Comparison of ENCODE assay signal across 8 cellular contexts in the genomic region with DNA sequence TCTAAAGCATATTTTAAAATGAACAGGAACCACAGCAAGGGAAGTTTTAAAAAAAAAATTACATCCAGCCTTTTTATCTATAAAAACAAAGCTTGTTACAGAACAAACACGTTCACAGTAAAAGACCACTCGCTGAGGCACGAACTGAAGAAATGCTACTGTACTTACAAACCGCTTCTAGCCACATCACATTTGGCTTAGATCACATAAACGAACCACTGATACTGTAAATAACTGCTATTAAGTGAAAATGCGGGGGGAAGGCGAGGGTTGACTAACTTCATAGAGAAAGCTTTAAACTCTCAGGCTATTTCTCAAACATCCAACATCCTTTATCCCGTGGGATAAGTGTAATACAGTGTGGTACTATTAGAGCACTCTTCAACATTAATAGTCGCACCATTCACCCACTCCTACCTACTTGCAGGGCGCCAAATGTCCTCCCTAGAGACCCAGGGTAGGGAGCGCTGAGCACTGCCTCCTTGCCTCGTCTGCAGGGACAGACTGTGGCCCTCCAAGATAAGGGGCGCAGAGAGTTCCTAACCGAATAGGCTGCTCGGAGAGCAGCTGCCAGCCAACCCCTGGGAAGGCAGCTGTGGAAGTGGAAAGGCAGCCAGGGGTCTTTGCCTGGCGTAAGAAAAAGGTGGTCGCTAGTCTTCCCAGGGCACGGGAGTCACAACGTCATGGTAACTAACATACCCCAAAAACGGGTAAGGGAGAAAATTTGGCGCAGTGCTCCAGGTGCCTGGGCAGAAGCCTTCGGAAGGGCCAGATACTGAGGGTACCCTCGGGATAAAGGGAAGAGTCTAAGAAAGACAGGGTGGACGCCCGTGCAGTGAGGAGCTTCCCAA. TPM values are rescaled to one million over a fixed set of nuclear protein-coding genes. Genes with fewer than 3 reads are reported as not detected.
DNase-seq lines count a peak whose midpoint lies in the region; ATAC-seq, FAIRE-seq and TF ChIP-seq lines count a peak whose summit lies in the region.

No MANE protein-coding gene starts in this region.

- H3K27me3 ChIP-seq in BLaER1 treated with 17β-estradiol and CSF1 and Interleukin-3, amounts not matched to agents 10 nM and 100 nM: peaks cover 0 to 24% (median 20%) of the 10 kb centered on the region in 11 experiments; a peak in 18 of 22 replicates
- H3K27me3 ChIP-seq in mammary epithelial cell (ENCODE audit: insufficient read depth, low read length): no peaks in the 10 kb centered on the region
- H3K27me3 ChIP-seq in kidney epithelial cell (ENCODE audit: control insufficient read depth, insufficient read depth, low read length): no peaks in the 10 kb centered on the region

- no peaks in the 10 kb centered on the region for H3K79me2 ChIP-seq in mammary epithelial cell (ENCODE audit: insufficient read depth, low read length)

- DNase-seq in GM19239 (ENCODE audit: insufficient read length, low spot score) (no peak), SK-N-MC (ENCODE audit: low read depth, low spot score) (no peak), mammary epithelial cell (peak; percentile 23), kidney epithelial cell (ENCODE audit: low read depth) (no peak), NCI-H226 (no peak)
- peak; percentile 39 for DNase-seq in stimulated activated CD4-positive, alpha-beta T cell treated with anti-CD3 and anti-CD28 coated beads, Interleukin-4, amount 100 ng/mL, for 24 hours

- dilution Hi-C loops in mammary epithelial cell (cut with HindIII; ENCODE audit: low sequenced_read_pairs): no loop called here

- H3K27ac ChIP-seq in BLaER1 treated with 17β-estradiol and CSF1 and Interleukin-3, amounts not matched to agents 10 nM and 100 nM: peak overlapping the region; percentile 37 to 72 (median 60); a peak in 19 of 22 replicates
- H3K27ac ChIP-seq in SK-N-MC: no peak overlapping the region
- H3K27ac ChIP-seq in mammary epithelial cell (ENCODE audit: insufficient read depth, low read depth, low read length): peak overlapping the region; percentile 36

- peak overlapping the region; percentile 68 to 85 (median 80) for H3K9ac ChIP-seq in BLaER1 treated with 17β-estradiol and CSF1 and Interleukin-3, amounts not matched to agents 10 nM and 100 nM
- peak overlapping the region; percentile 46 for H3K9ac ChIP-seq in SK-N-MC (ENCODE audit: insufficient read length)
- peak overlapping the region; percentile 46 for H3K9ac ChIP-seq in mammary epithelial cell (ENCODE audit: insufficient read depth, low read length)

- CTCF ChIA-PET in mammary epithelial cell (lab: Charles Lee; ENCODE audit: low non-redundant PET): no interaction called here

- H3K36me3 ChIP-seq in BLaER1 treated with 17β-estradiol and CSF1 and Interleukin-3, amounts not matched to agents 10 nM and 100 nM: peaks cover 0 to 18% (median 0%) of the 10 kb centered on the region in 11 experiments; a peak in 7 of 22 replicates
- H3K36me3 ChIP-seq in SK-N-MC (ENCODE audit: insufficient read depth, low read length) (no peaks in the 10 kb centered on the region), mammary epithelial cell (ENCODE audit: insufficient read depth, low read length) (no peaks in the 10 kb centered on the region), kidney epithelial cell (ENCODE audit: control insufficient read depth, insufficient read depth, low read length) (no peaks in the 10 kb centered on the region)

- no peaks in the 10 kb centered on the region; a peak in 1 of 22 replicates for H4K20me1 ChIP-seq in BLaER1 treated with 17β-estradiol and CSF1 and Interleukin-3, amounts not matched to agents 10 nM and 100 nM
- no peaks in the 10 kb centered on the region for H4K20me1 ChIP-seq in mammary epithelial cell (ENCODE audit: insufficient read depth, low read length)

- H3K9me3 ChIP-seq in BLaER1 treated with 17β-estradiol and CSF1 and Interleukin-3, amounts not matched to agents 10 nM and 100 nM (replicated peaks in 1 of 11): 0 out of 22 replicates have a peak, but pooled peaks cover 0 to 3% (median 0%) of the 10 kb centered on the region in 11 experiments
- H3K9me3 ChIP-seq in SK-N-MC (ENCODE audit: low read depth, low read length) (no peaks in the 10 kb centered on the region), mammary epithelial cell (replicated peaks; ENCODE audit: insufficient read depth, low read length) (no peaks in the 10 kb centered on the region)

- peak; percentile 25 for ATAC-seq in HG03442 (IDR thresholded peaks at IDR 0.05; ENCODE audit: unreplicated experiment)

- TF ChIP-seq CTCF in mammary epithelial cell (conservative IDR thresholded peaks at IDR 0.05 in 1 of 2, IDR thresholded peaks at IDR 0.05 in 1 of 2; ENCODE audit: extremely low read depth in 1 of 2, insufficient read depth in 1 of 2, low read depth in 1 of 2, low read length in 2 of 2) (no peak), kidney epithelial cell (IDR thresholded peaks at IDR 0.05; ENCODE audit: insufficient read depth, low read length, poor library complexity, severe bottlenecking) (no peak)

- H3K4me3 ChIP-seq in BLaER1 treated with 17β-estradiol and CSF1 and Interleukin-3, amounts not matched to agents 10 nM and 100 nM: peak overlapping the region; percentile 80 to 99 (median 85)
- H3K4me3 ChIP-seq in SK-N-MC (peak overlapping the region; percentile 88), mammary epithelial cell (replicated peaks in 1 of 3; ENCODE audit: insufficient read depth in 1 of 3, low read depth in 2 of 3, low read length in 3 of 3) (peak overlapping the region; percentile 97 to 99 (median 97)), kidney epithelial cell (ENCODE audit: low read depth, low read length) (peak overlapping the region; percentile 75)

- peak overlapping the region; percentile 100 for H2AFZ ChIP-seq in mammary epithelial cell (ENCODE audit: low read depth, low read length)

- FAIRE-seq in GM19239 (lab: Jason Lieb, UNC): peak; percentile 52

- in situ Hi-C loops in mammary epithelial cell (cut with MboI; ENCODE audit: low sequenced_read_pairs in 2 of 2): no loop called here

- WGBS in mammary epithelial cell (ENCODE audit: low coverage, missing lambda C conversion rate): 16% methylated on average over 25 of the region's 25 CpGs

- intact Hi-C loops in mammary epithelial cell (cut with micrococcal nuclease): no loop called here

- H3K4me2 ChIP-seq in BLaER1 treated with 17β-estradiol and CSF1 and Interleukin-3, amounts not matched to agents 10 nM and 100 nM: peak overlapping the region; percentile 88 to 100 (median 98)
- H3K4me2 ChIP-seq in mammary epithelial cell (ENCODE audit: insufficient read depth, low read depth, low read length): peak overlapping the region; percentile 99

- peaks cover 24 to 52% (median 36%) of the 10 kb centered on the region in 10 experiments for H3K4me1 ChIP-seq in BLaER1 treated with 17β-estradiol and CSF1 and Interleukin-3, amounts not matched to agents 10 nM and 100 nM
- no peaks in the 10 kb centered on the region for H3K4me1 ChIP-seq in mammary epithelial cell (ENCODE audit: insufficient read depth, low read length)

- BruUV-seq in mammary epithelial cell (replicated peaks; lab: Mats Ljungman, UMichigan): no TSS peak

RNA-seq across cellular contexts. Expression of gene GPR155, which starts 0.8 kb away (rescaled TPM):
- total RNA-seq in mammary epithelial cell (10 to 100 TPM in 1 of 2 donors, 1 to 10 TPM in 1; 2.0 to 13.8 TPM), kidney epithelial cell (1.0 and 1.7 TPM in 2 replicates)
- 2.2 TPM for polyA plus RNA-seq in mammary epithelial cell
- polyA minus RNA-seq in mammary epithelial cell: 0.31 TPM

Comparison
In these comparisons a context has a peak if more than half of its experiments do, and no peak if none do; other contexts are left out.
1. DNase-seq: peak in mammary epithelial cell (single experiment) and stimulated activated CD4-positive, alpha-beta T cell treated with anti-CD3 and anti-CD28 coated beads, Interleukin-4, amount 100 ng/mL, for 24 hours (single experiment); none in GM19239 (single experiment), SK-N-MC (single experiment), kidney epithelial cell (single experiment) and NCI-H226 (single experiment).
2. Peak in every context shown above with its lines, with median percentiles within 50 percentile points of each other: H3K4me3 ChIP-seq and H3K9ac ChIP-seq.